Comparison of ENCODE assay signal across 8 cellular contexts in genomic region chr12:68792952-68793351, GRCh38. TPM values are rescaled to one million over a fixed set of nuclear protein-coding genes. Genes with fewer than 3 reads are reported as not detected.
DNase-seq lines count a peak whose midpoint lies in the region; ATAC-seq and TF ChIP-seq lines count a peak whose summit lies in the region.

No MANE protein-coding gene starts in this region.

- H3K36me3 ChIP-seq in CD8-positive, alpha-beta T cell (ENCODE audit: insufficient read depth, low read length) = no peaks in the 10 kb centered on the region
- H3K36me3 ChIP-seq in body of pancreas (replicated peaks in 1 of 2; ENCODE audit: insufficient read depth in 1 of 2, low read depth in 2 of 2) = no peaks in the 10 kb centered on the region
- H3K36me3 ChIP-seq in spleen = no peaks in the 10 kb centered on the region

- no peak for DNase-seq in CD8-positive, alpha-beta T cell
- DNase-seq in NCI-H510A treated with DMSO at 0.1 percent for 48 hours (lab: John Stamatoyannopoulos, UW) = peak; percentile 73
- no peak for DNase-seq in body of pancreas
- no peak for DNase-seq in stimulated activated naive B cell treated with anti-CD40 and anti-IgM and Interleukin-4, amounts not matched to agents 10 μg/mL and 1 μg/mL and 100 μg/mL, for 72 hours
- no peak for DNase-seq in spleen
- no peak for DNase-seq in stimulated activated CD4-positive, alpha-beta T cell treated with anti-CD3 and anti-CD28 coated beads, Interleukin-4, amount 100 ng/mL, for 24 hours

- POLR2A ChIA-PET in CD8-positive, alpha-beta T cell (lab: Charles Lee) = interaction anchor here (1.1 kb wide), 1 partner anchor 47 kb away, joined by 4 read pairs; the partner anchor contains the start of gene SLC35E3

- peaks cover 2% of the 10 kb centered on the region for H3K4me1 Mint-ChIP-seq in CD8-positive, alpha-beta T cell (ENCODE audit: low read depth)
- peaks cover under 1 to 3% of the 10 kb centered on the region in 2 donors for H3K4me1 Mint-ChIP-seq in stimulated activated naive B cell treated with anti-CD40 and anti-IgM and Interleukin-4, amounts not matched to agents 10 μg/mL and 1 μg/mL and 100 μg/mL, for 72 hours

- no peaks in the 10 kb centered on the region for H3K27me3 Mint-ChIP-seq in CD8-positive, alpha-beta T cell (ENCODE audit: low read depth)
- no peaks in the 10 kb centered on the region for H3K27me3 Mint-ChIP-seq in stimulated activated naive B cell treated with anti-CD40 and anti-IgM and Interleukin-4, amounts not matched to agents 10 μg/mL and 1 μg/mL and 100 μg/mL, for 72 hours

- H3K4me1 ChIP-seq in CD8-positive, alpha-beta T cell (ENCODE audit: insufficient read depth, low read length) = no peaks in the 10 kb centered on the region
- peaks cover 18% of the 10 kb centered on the region for H3K4me1 ChIP-seq in body of pancreas
- peaks cover 0 to 13% (median 4%) of the 10 kb centered on the region in 6 donors for H3K4me1 ChIP-seq in spleen

- no peaks in the 10 kb centered on the region for H3K36me3 Mint-ChIP-seq in CD8-positive, alpha-beta T cell
- H3K36me3 Mint-ChIP-seq in stimulated activated naive B cell treated with anti-CD40 and anti-IgM and Interleukin-4, amounts not matched to agents 10 μg/mL and 1 μg/mL and 100 μg/mL, for 72 hours = no peaks in the 10 kb centered on the region

- H3K27ac Mint-ChIP-seq in CD8-positive, alpha-beta T cell = no peak overlapping the region
- H3K27ac Mint-ChIP-seq in stimulated activated naive B cell treated with anti-CD40 and anti-IgM and Interleukin-4, amounts not matched to agents 10 μg/mL and 1 μg/mL and 100 μg/mL, for 72 hours = no peak overlapping the region

- H3K4me3 ChIP-seq in CD8-positive, alpha-beta T cell (ENCODE audit: low read depth, low read length) = no peak overlapping the region
- H3K4me3 ChIP-seq in body of pancreas (no peak overlapping the region), spleen (no peak overlapping the region)

- no peak for TF ChIP-seq POLR2A in body of pancreas (IDR thresholded peaks at IDR 0.05)
- TF ChIP-seq POLR2A in spleen (IDR thresholded peaks at IDR 0.05) = no peak

- intact Hi-C loops in CD8-positive, alpha-beta T cell (cut with DNase I, micrococcal nuclease) = no loop called here
- intact Hi-C loops in body of pancreas (cut with DNase I) = no loop called here
- intact Hi-C loops in spleen (cut with DNase I; ENCODE audit: low total_unique reads) = no loop called here

- no peak for TF ChIP-seq CTCF in CD8-positive, alpha-beta T cell (IDR thresholded peaks at IDR 0.05)
- TF ChIP-seq CTCF in body of pancreas (IDR thresholded peaks at IDR 0.05) (no peak), spleen (IDR thresholded peaks at IDR 0.05 in 8 of 11, conservative IDR thresholded peaks at IDR 0.05 in 3 of 11) (no peak)

- H3K4me3 Mint-ChIP-seq in CD8-positive, alpha-beta T cell = no peak overlapping the region
- no peak overlapping the region for H3K4me3 Mint-ChIP-seq in stimulated activated naive B cell treated with anti-CD40 and anti-IgM and Interleukin-4, amounts not matched to agents 10 μg/mL and 1 μg/mL and 100 μg/mL, for 72 hours

- peak; percentile 90 for ATAC-seq in CD8-positive, alpha-beta T cell
- ATAC-seq in GM18520 (IDR thresholded peaks at IDR 0.05; ENCODE audit: unreplicated experiment) (peak; percentile 82), HG02885 (IDR thresholded peaks at IDR 0.05; ENCODE audit: poor library complexity, unreplicated experiment) (peak; percentile 94), body of pancreas (peak; percentile 54)
- peak; percentile 77 to 92 for ATAC-seq in stimulated activated naive B cell treated with anti-CD40 and anti-IgM and Interleukin-4, amounts not matched to agents 10 μg/mL and 1 μg/mL and 100 μg/mL, for 72 hours (replicated peaks)

- no peak overlapping the region for H3K27ac ChIP-seq in CD8-positive, alpha-beta T cell (ENCODE audit: low read depth, low read length)
- no peak overlapping the region for H3K27ac ChIP-seq in body of pancreas
- no peak overlapping the region for H3K27ac ChIP-seq in spleen

- H3K27me3 ChIP-seq in CD8-positive, alpha-beta T cell (ENCODE audit: insufficient read depth, low read length) = no peaks in the 10 kb centered on the region
- H3K27me3 ChIP-seq in body of pancreas = no peaks in the 10 kb centered on the region
- no peaks in the 10 kb centered on the region for H3K27me3 ChIP-seq in spleen (replicated peaks in 1 of 7)

- H3K9me3 Mint-ChIP-seq in CD8-positive, alpha-beta T cell = no peaks in the 10 kb centered on the region
- no peaks in the 10 kb centered on the region for H3K9me3 Mint-ChIP-seq in stimulated activated naive B cell treated with anti-CD40 and anti-IgM and Interleukin-4, amounts not matched to agents 10 μg/mL and 1 μg/mL and 100 μg/mL, for 72 hours

- 55 to 72% methylated on average over 2 of the region's 2 CpGs for WGBS in body of pancreas, 2 donors
- WGBS in spleen, 5 donors = 69 to 81% (median 75%) methylated on average over 2 of the region's 2 CpGs

- CTCF ChIA-PET in CD8-positive, alpha-beta T cell (lab: Charles Lee) = interaction anchor here (1.0 to 1.2 kb wide), 2 partner anchors 8 to 46 kb away, joined by 3 read pairs; no protein-coding TSS in a partner anchor

- no peaks in the 10 kb centered on the region for H3K9me3 ChIP-seq in CD8-positive, alpha-beta T cell (ENCODE audit: low read length)
- H3K9me3 ChIP-seq in body of pancreas (no peaks in the 10 kb centered on the region), spleen (no peaks in the 10 kb centered on the region)

RNA-seq across cellular contexts. Expression of gene MDM2, which starts 15.0 kb away (rescaled TPM):
- 10 to 100 TPM; 95.1 to 98.0 TPM for total RNA-seq in CD8-positive, alpha-beta T cell
- total RNA-seq in body of pancreas = 10 to 100 TPM; 54.1 to 93.4 TPM
- total RNA-seq in spleen = 100 to 1,000 TPM in 5 of 7 donors, 10 to 100 TPM in 2; 98.9 to 248 (median 125) TPM
- 10 to 100 TPM; 41.5 to 77.4 (median 52.7) TPM for polyA plus RNA-seq in spleen

RNA-seq across cellular contexts. Expression of gene SLC35E3, which starts 47.0 kb away (rescaled TPM):
- total RNA-seq in CD8-positive, alpha-beta T cell = 1 to 10 TPM; 4.0 to 5.7 TPM
- 1 to 10 TPM; 2.1 to 2.6 TPM for total RNA-seq in body of pancreas
- total RNA-seq in spleen = 10 to 100 TPM in 3 of 7 donors, 1 to 10 TPM in 4; 4.8 to 16.1 (median 7.8) TPM
- 1 to 10 TPM; 4.8 to 5.7 (median 5.1) TPM for polyA plus RNA-seq in spleen
